8 cellular contexts compared by ENCODE assay signal in the genomic region with DNA sequence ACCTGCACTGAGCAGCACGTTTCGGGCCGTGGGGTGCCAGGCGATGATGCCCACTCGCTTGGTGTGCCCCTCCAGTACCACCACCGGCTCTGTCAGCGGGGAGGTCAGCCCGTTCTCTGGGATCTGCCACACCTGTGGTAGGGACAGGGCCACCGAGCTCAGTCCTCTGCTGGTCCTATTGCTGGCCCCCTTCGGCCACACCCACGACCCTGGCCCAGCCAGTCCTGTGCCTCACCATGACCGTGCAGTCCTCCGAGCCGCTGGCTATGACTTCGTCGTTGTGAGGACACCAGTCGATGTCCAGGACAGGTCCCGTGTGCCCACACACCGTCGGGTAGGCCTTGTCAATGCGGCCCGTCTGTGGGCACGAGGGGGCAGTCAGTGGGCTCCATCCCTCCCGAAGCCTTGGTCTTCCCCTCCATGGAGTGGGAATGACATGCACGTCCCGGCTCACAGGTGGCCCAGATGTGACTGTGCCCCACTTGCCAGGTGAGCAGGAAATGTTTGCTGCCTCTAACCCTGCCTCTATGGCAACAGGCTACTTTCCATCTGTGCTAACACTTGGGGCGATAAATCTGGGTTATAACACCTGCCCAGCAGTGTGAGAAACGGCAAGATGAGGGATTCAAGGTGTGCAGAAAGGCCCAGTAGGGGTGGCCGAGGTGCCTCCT. TPM values are rescaled to one million over a fixed set of nuclear protein-coding genes. Genes with fewer than 3 reads are reported as not detected.
A peak's percentile ranks its signal among the peaks of the same experiment; 100 is the strongest.
DNase-seq lines count a peak whose midpoint lies in the region; ATAC-seq, FAIRE-seq and TF ChIP-seq lines count a peak whose summit lies in the region.

No MANE protein-coding gene starts in this region.

- H3K79me2 ChIP-seq in PC-3 (ENCODE audit: low read length) = 0 out of 2 replicates have a peak, but pooled peaks cover 6% of the 10 kb centered on the region

- 0 out of 2 replicates have a peak, but pooled peaks cover 6% of the 10 kb centered on the region for H3K4me1 ChIP-seq in PC-3 (ENCODE audit: insufficient read depth, low read length)
- peaks cover 15 to 16% of the 10 kb centered on the region in 2 experiments for H3K4me1 ChIP-seq in neutrophil (ENCODE audit: control insufficient read depth in 1 of 2, insufficient read depth in 1 of 2, low read depth in 1 of 2, low read length in 1 of 2)

- intact Hi-C loops in Calu3 (cut with micrococcal nuclease; ENCODE audit: unreplicated experiment) (no loop called here), PC-3 (cut with micrococcal nuclease) (loop anchor here (2.0 kb wide), 1 partner anchor 13 kb away; a partner anchor contains a TSS)
- intact Hi-C loops in dendritic cell treated with granulocyte-macrophage colony-stimulating factor and Interleukin-4, amounts not matched to agents 40 ng/mL and 50 ng/mL, for 4 days (cut with micrococcal nuclease) = loop anchor here (2.0 kb wide), 1 partner anchor 27 kb away; a partner anchor contains a TSS

- no peaks in the 10 kb centered on the region for H3K9me2 ChIP-seq in PC-3 (replicated peaks; ENCODE audit: low read length)

- H3K9me3 ChIP-seq in PC-3 (ENCODE audit: low read length) (no peaks in the 10 kb centered on the region), neutrophil (no peaks in the 10 kb centered on the region)

- H3F3A ChIP-seq in PC-3 (ENCODE audit: low read length, unreplicated experiment) = peaks cover 9% of the 10 kb centered on the region

- peak overlapping the region; percentile 89 for H3K4me2 ChIP-seq in PC-3 (ENCODE audit: low read length)

- peak overlapping the region; percentile 82; the same call in 1 of the 2 replicates for H3K4me3 ChIP-seq in PC-3 (ENCODE audit: low read length)
- H3K4me3 ChIP-seq in neutrophil (ENCODE audit: low read depth in 1 of 2, low read length in 1 of 2) = no peak overlapping the region

- peaks cover 24% of the 10 kb centered on the region for H3K4me1 Mint-ChIP-seq in Calu3 (ENCODE audit: low read depth, unreplicated experiment)
- H3K4me1 Mint-ChIP-seq in dendritic cell treated with granulocyte-macrophage colony-stimulating factor and Interleukin-4, amounts not matched to agents 40 ng/mL and 50 ng/mL, for 4 days (ENCODE audit: low read depth) = peaks cover 69% of the 10 kb centered on the region

- no peak for FAIRE-seq in D721Med (lab: Jason Lieb, UNC)

- DNase-seq in Calu3 = no peak
- no peak for DNase-seq in PC-3
- DNase-seq in HUDEP-2 (lab: John Stamatoyannopoulos, UW; ENCODE audit: unreplicated experiment in 76 of 76) = no peak
- no peak for DNase-seq in D721Med (ENCODE audit: insufficient read length, low spot score)
- no peak for DNase-seq in SIG-M5 (lab: John Stamatoyannopoulos, UW)

- peaks cover 8% of the 10 kb centered on the region; the same call in 1 of the 2 replicates for H3K36me3 ChIP-seq in PC-3 (ENCODE audit: low read depth, low read length)
- peaks cover 22% of the 10 kb centered on the region for H3K36me3 ChIP-seq in neutrophil

- no peak for TF ChIP-seq CTCF in Calu3 (IDR thresholded peaks at IDR 0.05; ENCODE audit: unreplicated experiment)
- TF ChIP-seq CTCF in PC-3 (conservative IDR thresholded peaks at IDR 0.05; ENCODE audit: low read depth, low read length) = no peak
- no peak for TF ChIP-seq CTCF in neutrophil (IDR thresholded peaks at IDR 0.05)
- no peak for TF ChIP-seq CTCF in D721Med (IDR thresholded peaks at IDR 0.05; ENCODE audit: insufficient read depth, missing control alignments)

- H3K27ac ChIP-seq in PC-3 (ENCODE audit: low read length) = no peak overlapping the region
- H3K27ac ChIP-seq in neutrophil = peak overlapping the region; percentile 77

- H2AFZ ChIP-seq in PC-3 (ENCODE audit: low read length) = no peak overlapping the region

- TSS peak; percentile 47 for BruUV-seq in Calu3 (replicated peaks; lab: Mats Ljungman, UMichigan)
- TSS peak; percentile 48 for BruUV-seq in PC-3 (replicated peaks; lab: Mats Ljungman, UMichigan)

- no peak overlapping the region for H3K27ac Mint-ChIP-seq in Calu3 (ENCODE audit: unreplicated experiment)
- peak overlapping the region; percentile 91 for H3K27ac Mint-ChIP-seq in dendritic cell treated with granulocyte-macrophage colony-stimulating factor and Interleukin-4, amounts not matched to agents 40 ng/mL and 50 ng/mL, for 4 days

- POLR2A ChIA-PET in PC-3 (lab: Charles Lee; ENCODE audit: unreplicated experiment) = no interaction called here

- H3K27me3 ChIP-seq in PC-3 (ENCODE audit: low read length) (no peaks in the 10 kb centered on the region), neutrophil (no peaks in the 10 kb centered on the region)

- CTCF ChIA-PET in Calu3 (lab: Charles Lee) (no interaction called here), PC-3 (lab: Charles Lee) (no interaction called here)

- no peak overlapping the region for H3K9ac ChIP-seq in PC-3 (ENCODE audit: low read length)

- ATAC-seq in PC-3 (no peak), GM21786 (IDR thresholded peaks at IDR 0.05; ENCODE audit: unreplicated experiment) (no peak)

- H4K20me1 ChIP-seq in PC-3 (ENCODE audit: low read length) = no peaks in the 10 kb centered on the region

- H3K9me3 Mint-ChIP-seq in Calu3 (ENCODE audit: low read depth, unreplicated experiment) = no peaks in the 10 kb centered on the region
- H3K9me3 Mint-ChIP-seq in dendritic cell treated with granulocyte-macrophage colony-stimulating factor and Interleukin-4, amounts not matched to agents 40 ng/mL and 50 ng/mL, for 4 days = no peaks in the 10 kb centered on the region

- peak overlapping the region; percentile 84 for H3K4me3 Mint-ChIP-seq in Calu3 (ENCODE audit: low read depth, unreplicated experiment)
- H3K4me3 Mint-ChIP-seq in dendritic cell treated with granulocyte-macrophage colony-stimulating factor and Interleukin-4, amounts not matched to agents 40 ng/mL and 50 ng/mL, for 4 days = peak overlapping the region; percentile 89

- H3K27me3 Mint-ChIP-seq in Calu3 (ENCODE audit: unreplicated experiment) = no peaks in the 10 kb centered on the region
- H3K27me3 Mint-ChIP-seq in dendritic cell treated with granulocyte-macrophage colony-stimulating factor and Interleukin-4, amounts not matched to agents 40 ng/mL and 50 ng/mL, for 4 days = no peaks in the 10 kb centered on the region

- H3K36me3 Mint-ChIP-seq in Calu3 (ENCODE audit: insufficient read depth, unreplicated experiment) = peaks cover 64% of the 10 kb centered on the region
- peaks cover 60% of the 10 kb centered on the region for H3K36me3 Mint-ChIP-seq in dendritic cell treated with granulocyte-macrophage colony-stimulating factor and Interleukin-4, amounts not matched to agents 40 ng/mL and 50 ng/mL, for 4 days (ENCODE audit: low read depth)

RNA-seq across cellular contexts. Expression of a gene that starts 1.4 kb away (rescaled TPM):
- total RNA-seq in Calu3 (2022) (103 and 116 TPM in 2 replicates), PC-3 (2014; rRNA removed) (209 and 250 TPM in 2 replicates)

RNA-seq across cellular contexts. Expression of a gene that starts 4.4 kb away (rescaled TPM):
- total RNA-seq in Calu3 (2022) = 0.51 and 1.3 TPM in 2 replicates
- 0.15 and 0.29 TPM in 2 replicates for total RNA-seq in PC-3 (2014; rRNA removed)

RNA-seq across cellular contexts. Expression of a gene that starts 10.7 kb away (rescaled TPM):
- not detected in 2 replicates for total RNA-seq in Calu3 (2022)
- not detected in 2 replicates for total RNA-seq in PC-3 (2014; rRNA removed)

RNA-seq across cellular contexts. Expression of a gene that starts 13.3 kb away (rescaled TPM):
- total RNA-seq in Calu3 (2022) = 24.8 and 25.4 TPM in 2 replicates
- 0.55 TPM in 1 of 2 replicates, not detected in the other for total RNA-seq in PC-3 (2014; rRNA removed)

RNA-seq across cellular contexts. Expression of a gene that starts 13.6 kb away (rescaled TPM):
- total RNA-seq in Calu3 (2022) (44.3 and 47.5 TPM in 2 replicates), PC-3 (2014; rRNA removed) (170 and 208 TPM in 2 replicates)
